Comparison of ENCODE assay signal across 13 cellular contexts in the genomic region with DNA sequence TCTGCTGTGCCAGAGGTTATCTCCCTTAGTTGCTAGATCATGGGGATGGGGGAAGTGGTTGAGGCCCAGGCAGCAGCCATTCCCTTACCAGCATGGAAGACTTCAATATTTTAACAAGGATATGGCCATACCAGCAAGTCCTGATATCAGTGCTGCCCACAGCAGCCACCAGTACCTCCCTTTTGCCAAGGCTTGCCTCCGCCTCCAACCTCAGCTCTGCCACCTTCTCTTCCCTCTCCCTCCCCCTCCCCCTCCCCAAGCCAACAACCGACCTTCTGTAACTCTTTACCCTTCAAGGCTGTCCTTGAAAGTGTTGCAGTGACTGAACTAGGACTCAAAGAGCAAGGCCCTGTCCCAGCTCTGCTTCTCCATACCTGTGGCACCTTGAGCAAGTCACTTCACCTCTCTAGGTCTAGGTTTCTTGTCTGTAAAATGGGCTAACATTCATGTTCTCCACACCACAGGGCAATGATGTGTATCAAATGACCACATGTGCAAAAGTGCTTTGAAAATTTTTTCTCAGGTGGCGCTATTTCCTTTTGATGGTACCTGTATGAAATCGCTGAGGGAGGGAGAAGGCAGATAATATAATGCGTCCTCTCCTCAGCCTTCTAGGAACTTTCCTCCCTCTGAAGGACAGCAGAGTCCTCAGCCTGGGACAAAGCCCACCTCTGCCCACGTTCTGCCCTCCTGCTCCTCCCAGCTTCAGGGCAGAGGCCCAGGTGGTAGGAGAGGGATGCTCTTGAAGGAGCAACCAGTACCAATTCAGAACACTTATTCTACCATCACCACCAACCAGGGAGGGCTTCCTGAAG. TPM values are rescaled to one million over a fixed set of nuclear protein-coding genes. Genes with fewer than 3 reads are reported as not detected.
DNase-seq lines count a peak whose midpoint lies in the region; ATAC-seq and TF ChIP-seq lines count a peak whose summit lies in the region.
"Had no signal": no experiment of that assay in that cellular context is flagged by ENCODE, and none has a peak within 500 bp of the region (broad histone marks: within the 10 kb centered on the region; RNA-seq: fewer than 3 reads in every experiment).

No MANE protein-coding gene starts in this region.

- H3K27ac ChIP-seq in right lobe of liver: peak overlapping the region in 2 of 3 donors; percentile 29 to 54
- H3K27ac ChIP-seq in transverse colon: peak overlapping the region; percentile 81 to 85 (median 83)
- H3K27ac ChIP-seq: epithelial cell of prostate had no signal

- H3K36me3 ChIP-seq in right lobe of liver (peaks cover 0 to 31% (median 21%) of the 10 kb centered on the region in 4 donors), transverse colon (peaks cover 0 to 19% (median 8%) of the 10 kb centered on the region in 4 donors)

- CTCF ChIA-PET in activated CD8-positive, alpha-beta T cell treated with anti-CD3 and anti-CD28 coated beads, Interleukin-2, amount 10 ng/mL, durations not matched to agents 7 days and 5 days (lab: Charles Lee): interaction anchor here (0.9 to 3.0 kb wide), 4 partner anchors 10 to 108 kb away, joined by 3 to 21 read pairs (median 14); no protein-coding TSS in a partner anchor

- H3K27ac Mint-ChIP-seq in activated naive CD4-positive, alpha-beta T cell treated with anti-CD3 and anti-CD28 coated beads, Interleukin-2, amount 50 U/mL, for 72 hours: peak overlapping the region; percentile 84 to 93
- peak overlapping the region; percentile 70 for H3K27ac Mint-ChIP-seq in activated CD8-positive, alpha-beta T cell treated with anti-CD3 and anti-CD28 coated beads, Interleukin-2, amount 10 ng/mL, durations not matched to agents 7 days and 5 days

- DNase-seq in activated naive CD4-positive, alpha-beta T cell treated with anti-CD3 and anti-CD28 coated beads, Interleukin-2, amount 50 U/mL, for 72 hours (ENCODE audit: low spot score in 2 of 2): no peak
- no peak for DNase-seq in activated naive CD4-positive, alpha-beta T cell treated with Interleukin-2 at 50 U/mL for 16 hours
- no peak for DNase-seq in activated CD8-positive, alpha-beta T cell treated with anti-CD3 and anti-CD28 coated beads, Interleukin-2, amount 10 ng/mL, durations not matched to agents 7 days and 5 days
- DNase-seq in right lobe of liver (no peak), transverse colon (no peak), DMS153 treated with DMSO at 0.1 percent for 48 hours (lab: John Stamatoyannopoulos, UW; ENCODE audit: unreplicated experiment) (no peak), Kasumi-1 (lab: John Stamatoyannopoulos, UW) (no peak), Ammon's horn (ENCODE audit: low spot score) (no peak)
- DNase-seq: AML-193, kidney, NCI-H524 treated with DMSO at 0.1 percent for 48 hours had no signal

- no peaks in the 10 kb centered on the region for H3K9me3 Mint-ChIP-seq in activated naive CD4-positive, alpha-beta T cell treated with anti-CD3 and anti-CD28 coated beads, Interleukin-2, amount 50 U/mL, for 72 hours
- no peaks in the 10 kb centered on the region for H3K9me3 Mint-ChIP-seq in activated CD8-positive, alpha-beta T cell treated with anti-CD3 and anti-CD28 coated beads, Interleukin-2, amount 10 ng/mL, durations not matched to agents 7 days and 5 days (ENCODE audit: insufficient read depth)

- no peak overlapping the region for H3K4me3 Mint-ChIP-seq in activated CD8-positive, alpha-beta T cell treated with anti-CD3 and anti-CD28 coated beads, Interleukin-2, amount 10 ng/mL, durations not matched to agents 7 days and 5 days

- peaks cover 46% of the 10 kb centered on the region for H3K4me1 Mint-ChIP-seq in activated CD8-positive, alpha-beta T cell treated with anti-CD3 and anti-CD28 coated beads, Interleukin-2, amount 10 ng/mL, durations not matched to agents 7 days and 5 days (ENCODE audit: low read depth)

- intact Hi-C loops in right lobe of liver (cut with DNase I): loop anchor here in 1 of 2 donors (10.0 kb wide), 1 partner anchor 130 kb away; a partner anchor contains a TSS
- intact Hi-C loops in transverse colon (cut with DNase I; ENCODE audit: low total_unique reads): loop anchor here (5.0 to 10.0 kb wide), 2 partner anchors 142 to 210 kb away; a partner anchor contains a TSS

- TF ChIP-seq CTCF in right lobe of liver (IDR thresholded peaks at IDR 0.05) (no peak), transverse colon (IDR thresholded peaks at IDR 0.05) (no peak)

- no peaks in the 10 kb centered on the region for H3K36me3 Mint-ChIP-seq in activated naive CD4-positive, alpha-beta T cell treated with anti-CD3 and anti-CD28 coated beads, Interleukin-2, amount 50 U/mL, for 72 hours
- peaks cover 34% of the 10 kb centered on the region for H3K36me3 Mint-ChIP-seq in activated CD8-positive, alpha-beta T cell treated with anti-CD3 and anti-CD28 coated beads, Interleukin-2, amount 10 ng/mL, durations not matched to agents 7 days and 5 days (ENCODE audit: low read depth)

- ATAC-seq in activated naive CD4-positive, alpha-beta T cell treated with anti-CD3 and anti-CD28 coated beads, Interleukin-2, amount 50 U/mL, for 72 hours: no peak
- no peak for ATAC-seq in activated CD8-positive, alpha-beta T cell treated with anti-CD3 and anti-CD28 coated beads, Interleukin-2, amount 10 ng/mL, durations not matched to agents 7 days and 5 days
- ATAC-seq in right lobe of liver: no peak

- TF ChIP-seq POLR2A in right lobe of liver (IDR thresholded peaks at IDR 0.05): no peak
- TF ChIP-seq POLR2A in transverse colon (IDR thresholded peaks at IDR 0.05): peak; percentile 4

- POLR2A ChIA-PET in activated CD8-positive, alpha-beta T cell treated with anti-CD3 and anti-CD28 coated beads, Interleukin-2, amount 10 ng/mL, durations not matched to agents 7 days and 5 days (lab: Charles Lee): interaction anchor here (1.6 kb wide), 1 partner anchor 10 kb away, joined by 7 read pairs; no protein-coding TSS in a partner anchor

- in situ Hi-C loops in transverse colon (cut with MboI; ENCODE audit: low pct_ligation_motif_present in 1 of 4, low pct_unique_long_range_greater_than_20kb in 1 of 4, low sequenced_read_pairs in 3 of 4): loop anchor here in 2 of 4 donors (25.0 kb wide), 2 partner anchors 137 to 212 kb away; a partner anchor contains a TSS

- peaks cover 3 to 43% (median 20%) of the 10 kb centered on the region in 4 donors for H3K4me1 ChIP-seq in right lobe of liver
- H3K4me1 ChIP-seq in transverse colon: peaks cover 12 to 62% (median 39%) of the 10 kb centered on the region in 4 donors

- 33% methylated on average over 3 of the region's 6 CpGs for WGBS in right lobe of liver (ENCODE audit: insufficient coverage, low coverage, low lambda C conversion rate, missing lambda C conversion rate)
- 71 to 87% methylated on average over 3 to 6 of the region's 6 CpGs for WGBS in transverse colon (ENCODE audit: low coverage in 1 of 2), 2 donors

- H3K9me3 ChIP-seq in right lobe of liver: no peaks in the 10 kb centered on the region
- H3K9me3 ChIP-seq in transverse colon: no peaks in the 10 kb centered on the region

- H3K27me3 Mint-ChIP-seq in activated CD8-positive, alpha-beta T cell treated with anti-CD3 and anti-CD28 coated beads, Interleukin-2, amount 10 ng/mL, durations not matched to agents 7 days and 5 days (ENCODE audit: low read depth): no peaks in the 10 kb centered on the region

- H3K4me3 ChIP-seq in right lobe of liver (no peak overlapping the region), transverse colon (no peak overlapping the region)

- no peak for TF ChIP-seq EP300 in transverse colon (IDR thresholded peaks at IDR 0.05; ENCODE audit: low read depth)

- H3K27me3 ChIP-seq in right lobe of liver: no peaks in the 10 kb centered on the region
- no peaks in the 10 kb centered on the region for H3K27me3 ChIP-seq in transverse colon

RNA-seq across cellular contexts. Expression of a gene that starts 14.7 kb away (rescaled TPM):
- not detected for total RNA-seq in activated naive CD4-positive, alpha-beta T cell treated with anti-CD3 and anti-CD28 coated beads, Interleukin-2, amount 50 U/mL, for 72 hours
- total RNA-seq in activated CD8-positive, alpha-beta T cell treated with anti-CD3 and anti-CD28 coated beads, Interleukin-2, amount 10 ng/mL, durations not matched to agents 7 days and 5 days: under 1 TPM in 1 of 2 experiments, not detected in 1; 0.47 TPM
- 1 to 10 TPM; 2.3 to 5.5 (median 3.3) TPM for total RNA-seq in right lobe of liver
- total RNA-seq in transverse colon: 100 to 1,000 TPM; 142 to 373 (median 198) TPM
- total RNA-seq: LHCN-M2 had no signal

RNA-seq across cellular contexts. Expression of a gene that starts 16.7 kb away (rescaled TPM):
- 10 to 100 TPM; 49.3 to 62.6 TPM for total RNA-seq in activated naive CD4-positive, alpha-beta T cell treated with anti-CD3 and anti-CD28 coated beads, Interleukin-2, amount 50 U/mL, for 72 hours
- total RNA-seq in activated CD8-positive, alpha-beta T cell treated with anti-CD3 and anti-CD28 coated beads, Interleukin-2, amount 10 ng/mL, durations not matched to agents 7 days and 5 days: 10 to 100 TPM; 58.8 to 63.4 TPM
- total RNA-seq in right lobe of liver (100 to 1,000 TPM in 4 of 6 experiments, 10 to 100 TPM in 2; 70.6 to 199 (median 117) TPM), transverse colon (100 to 1,000 TPM; 229 to 317 (median 258) TPM)

RNA-seq across cellular contexts. Expression of a gene that starts 50.2 kb away (rescaled TPM):
- total RNA-seq in activated naive CD4-positive, alpha-beta T cell treated with anti-CD3 and anti-CD28 coated beads, Interleukin-2, amount 50 U/mL, for 72 hours: 1 to 10 TPM; 1.1 to 2.8 TPM
- 1 to 10 TPM in 1 of 2 experiments, under 1 TPM in 1; 0.47 to 1.5 TPM for total RNA-seq in activated CD8-positive, alpha-beta T cell treated with anti-CD3 and anti-CD28 coated beads, Interleukin-2, amount 10 ng/mL, durations not matched to agents 7 days and 5 days
- total RNA-seq in right lobe of liver (1 to 10 TPM; 2.1 to 9.5 (median 6.0) TPM), transverse colon (100 to 1,000 TPM; 151 to 757 (median 502) TPM)

RNA-seq across cellular contexts. Expression of a gene that starts 58.8 kb away (rescaled TPM):
- total RNA-seq in activated naive CD4-positive, alpha-beta T cell treated with anti-CD3 and anti-CD28 coated beads, Interleukin-2, amount 50 U/mL, for 72 hours: 1 to 10 TPM; 2.0 to 3.1 TPM
- total RNA-seq in activated CD8-positive, alpha-beta T cell treated with anti-CD3 and anti-CD28 coated beads, Interleukin-2, amount 10 ng/mL, durations not matched to agents 7 days and 5 days: under 1 TPM in 1 of 2 experiments, not detected in 1; 0.34 TPM
- total RNA-seq in right lobe of liver (100 to 1,000 TPM in 3 of 6 experiments, 10 to 100 TPM in 3; 83.8 to 235 (median 103) TPM), transverse colon (100 to 1,000 TPM; 148 to 367 (median 208) TPM)

Comparison
In these comparisons a context has a peak if more than half of its experiments do, and no peak if none do; other contexts are left out.
1. RNA of a gene that starts 14.7 kb away (total RNA-seq): 142 to 373 TPM in transverse colon; 2.3 to 5.5 TPM in right lobe of liver, 0.47 TPM in activated CD8-positive, alpha-beta T cell treated with anti-CD3 and anti-CD28 coated beads, Interleukin-2, amount 10 ng/mL, durations not matched to agents 7 days and 5 days and not detected in activated naive CD4-positive, alpha-beta T cell treated with anti-CD3 and anti-CD28 coated beads, Interleukin-2, amount 50 U/mL, for 72 hours; every median in the first group is over 10 times any median in the second.
2. RNA of a gene that starts 50.2 kb away (total RNA-seq): 151 to 757 TPM in transverse colon; 2.1 to 9.5 TPM in right lobe of liver, 1.1 to 2.8 TPM in activated naive CD4-positive, alpha-beta T cell treated with anti-CD3 and anti-CD28 coated beads, Interleukin-2, amount 50 U/mL, for 72 hours and 0.47 to 1.5 TPM in activated CD8-positive, alpha-beta T cell treated with anti-CD3 and anti-CD28 coated beads, Interleukin-2, amount 10 ng/mL, durations not matched to agents 7 days and 5 days; every median in the first group is over 10 times any median in the second.